Comparison of ENCODE assay signal across 8 cellular contexts in the genomic region with DNA sequence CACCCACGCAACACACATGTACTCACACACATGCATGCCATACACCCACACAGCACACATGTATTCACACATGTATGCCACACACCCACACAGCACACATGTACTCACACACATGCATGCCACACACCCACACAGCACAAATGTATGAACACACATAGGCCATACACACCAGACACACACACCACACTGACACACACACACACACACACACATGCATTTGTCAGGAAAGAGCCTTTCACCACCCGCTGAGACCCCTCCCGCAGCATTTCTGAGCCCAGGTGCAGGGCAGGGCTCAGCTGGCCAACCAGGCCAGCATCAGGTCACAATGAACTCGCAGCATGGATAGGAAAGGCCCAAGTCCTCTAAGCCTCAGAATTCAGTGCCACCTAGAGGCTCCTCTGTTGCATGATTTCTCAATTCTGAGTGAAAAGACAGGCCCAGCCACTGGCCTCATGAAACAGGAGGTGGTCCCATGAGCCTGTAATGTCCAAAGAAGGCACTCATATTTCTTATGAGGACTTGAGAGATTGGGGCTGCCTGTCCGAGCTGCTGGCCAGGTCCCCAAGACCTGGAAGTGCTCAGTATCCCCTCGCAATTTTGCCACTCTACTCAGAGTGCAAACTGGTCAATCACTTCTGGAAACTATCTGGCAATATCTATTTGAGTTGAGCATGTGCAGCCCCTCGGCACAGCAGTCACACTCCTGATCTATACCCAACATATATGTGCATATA. TPM values are rescaled to one million over a fixed set of nuclear protein-coding genes. Genes with fewer than 3 reads are reported as not detected.
DNase-seq lines count a peak whose midpoint lies in the region; ATAC-seq and TF ChIP-seq lines count a peak whose summit lies in the region.

No MANE protein-coding gene starts in this region.

- H3K27ac ChIP-seq in left ventricle myocardium inferior (replicated peaks): peak overlapping the region; percentile 63

- H3K4me1 Mint-ChIP-seq in WTC11: peaks cover 16% of the 10 kb centered on the region

- H3K36me3 Mint-ChIP-seq in WTC11: no peaks in the 10 kb centered on the region

- ATAC-seq in WTC11 (peak; percentile 98), GM21381 (IDR thresholded peaks at IDR 0.05; ENCODE audit: unreplicated experiment) (no peak), GM21529 (IDR thresholded peaks at IDR 0.05; ENCODE audit: unreplicated experiment) (no peak)

- TF ChIP-seq CTCF in BJ (IDR thresholded peaks at IDR 0.05; ENCODE audit: insufficient read depth, low read depth, low read length) (peak; percentile 73), WTC11 (IDR thresholded peaks at IDR 0.05) (no peak), left ventricle myocardium inferior (IDR thresholded peaks at IDR 0.05; ENCODE audit: borderline replicate concordance) (peak; percentile 76), retinal pigment epithelial cell (conservative IDR thresholded peaks at IDR 0.05; ENCODE audit: low read depth, low read length) (peak; percentile 72)

- H3K4me1 ChIP-seq in HAP-1 (no peaks in the 10 kb centered on the region), left ventricle myocardium inferior (peaks cover 22% of the 10 kb centered on the region)

- POLR2A ChIA-PET in BJ (lab: Charles Lee) (interaction anchor here (0.6 kb wide), 1 partner anchor 141 kb away, joined by 3 read pairs; no protein-coding TSS in a partner anchor), WTC11 (lab: Charles Lee) (interaction anchor here (0.7 kb wide), 2 partner anchors 11 to 382 kb away, joined by 3 to 4 read pairs; no protein-coding TSS in a partner anchor)

- H3K27ac Mint-ChIP-seq in WTC11: 0 out of 2 replicates have a peak overlapping the region, but pooled peaks have one; percentile 17

- H3K27me3 ChIP-seq in BJ (ENCODE audit: control insufficient read depth, insufficient read depth, low read length) (no peaks in the 10 kb centered on the region; the same call in 1 of the 2 replicates), HAP-1 (ENCODE audit: low read depth) (0 out of 2 replicates have a peak, but pooled peaks cover 6% of the 10 kb centered on the region), left ventricle myocardium inferior (ENCODE audit: low read depth) (no peaks in the 10 kb centered on the region)

- in situ Hi-C loops in HAP-1 (cut with MboI; ENCODE audit: low sequenced_read_pairs): loop anchor here (25.0 kb wide), 2 partner anchors 914 to 1414 kb away; no protein-coding TSS in a partner anchor

- peaks cover 3% of the 10 kb centered on the region for H3K9me3 Mint-ChIP-seq in WTC11

- H3K9me3 ChIP-seq in HAP-1 (no peaks in the 10 kb centered on the region), left ventricle myocardium inferior (replicated peaks) (peaks cover 26% of the 10 kb centered on the region)

- intact Hi-C loops in left ventricle myocardium inferior (cut with micrococcal nuclease): loop anchor here (10.0 kb wide), 1 partner anchor 321 kb away; a partner anchor contains a TSS

- H3K27me3 Mint-ChIP-seq in WTC11 (ENCODE audit: low read depth): no peaks in the 10 kb centered on the region

- no peak overlapping the region for H3K4me3 ChIP-seq in BJ (ENCODE audit: low read depth, low read length)
- no peak overlapping the region for H3K4me3 ChIP-seq in HAP-1
- H3K4me3 ChIP-seq in left ventricle myocardium inferior: no peak overlapping the region
- no peak overlapping the region for H3K4me3 ChIP-seq in retinal pigment epithelial cell (ENCODE audit: low read length)

- CTCF ChIA-PET in BJ (lab: Yijun Ruan, JAX): interaction anchor here (0.6 to 5.0 kb wide), 36 partner anchors 8 to 457 kb away, joined by 3 to 24 read pairs (median 4); no protein-coding TSS in a partner anchor
- CTCF ChIA-PET in WTC11 (lab: Charles Lee): interaction anchor here (0.6 to 3.4 kb wide), 20 partner anchors 12 to 658 kb away, joined by 3 to 28 read pairs (median 4); no protein-coding TSS in a partner anchor

- DNase-seq in BJ (ENCODE audit: low read depth) (no peak), HAP-1 (ENCODE audit: low spot score in 2 of 2) (peak; percentile 6 to 25), NCI-H226 (peak; percentile 49), WTC11 (ENCODE audit: low spot score) (peak; percentile 70), left ventricle myocardium inferior (no peak), retinal pigment epithelial cell (ENCODE audit: low read depth) (peak; percentile 38)

- no peaks in the 10 kb centered on the region for H3K36me3 ChIP-seq in BJ (ENCODE audit: control insufficient read depth, insufficient read depth, low read length)
- no peaks in the 10 kb centered on the region for H3K36me3 ChIP-seq in HAP-1 (replicated peaks)
- H3K36me3 ChIP-seq in left ventricle myocardium inferior: no peaks in the 10 kb centered on the region

- H3K4me3 Mint-ChIP-seq in WTC11: no peak overlapping the region

TF ChIP-seq in WTC11, 78 proteins besides CTCF, POLR2A, EP300 and RAD21:
- TF ChIP-seq ZNF423 (CRISPR knock-in tag; IDR thresholded peaks at IDR 0.05) (0 out of 2 replicates have a peak, but pooled peaks have one; percentile 6), ZNF121 (CRISPR knock-in tag; IDR thresholded peaks at IDR 0.05) (peak; percentile 23; the same call in 1 of the 2 replicates), NFE2L1 (CRISPR knock-in tag; IDR thresholded peaks at IDR 0.05) (no peak)

RNA-seq across cellular contexts. Expression of a gene that starts 57.3 kb away (rescaled TPM):
- polyA plus RNA-seq in BJ (2011; rRNA removed): 21.9 and 56.4 TPM in 2 replicates
- polyA minus RNA-seq in BJ (2011; rRNA and poly(A)+ RNA removed): 5.0 and 7.4 TPM in 2 replicates
- 64.0 to 70.4 TPM (median 68.6 TPM) in 3 replicates for total RNA-seq in WTC11 (2021)
- 20.7 TPM for total RNA-seq in left ventricle myocardium inferior

Comparison
In these comparisons a context has a peak if more than half of its experiments do, and no peak if none do; other contexts are left out.
1. DNase-seq: peak in HAP-1 (2 of 2), NCI-H226 (single experiment), WTC11 (single experiment) and retinal pigment epithelial cell (single experiment); none in BJ (single experiment) and left ventricle myocardium inferior (single experiment).